ENCODE assay signal across 19 cellular contexts in genomic region chr9:3480353-3480655, GRCh38. TPM values are rescaled to one million over a fixed set of nuclear protein-coding genes. Genes with fewer than 3 reads are reported as not detected.
DNase-seq lines count a peak whose midpoint lies in the region; TF ChIP-seq lines count a peak whose summit lies in the region.
"Had no signal": no experiment of that assay in that cellular context is flagged by ENCODE, and none has a peak within 500 bp of the region (broad histone marks: within the 10 kb centered on the region; RNA-seq: fewer than 3 reads in every experiment).

No MANE protein-coding gene starts in this region.

- peaks cover 39 to 63% (median 43%) of the 10 kb centered on the region in 4 donors for H3K4me1 Mint-ChIP-seq in CD4-positive, alpha-beta memory T cell
- peaks cover 3% of the 10 kb centered on the region for H3K4me1 Mint-ChIP-seq in glutamatergic neuron (ENCODE audit: low read depth, unreplicated experiment)

- CTCF ChIA-PET in CD4-positive, alpha-beta memory T cell (lab: Charles Lee; ENCODE audit: partially characterized antibody) = interaction anchor here (1.0 to 6.0 kb wide), 4 partner anchors 12 to 47 kb away, joined by 3 to 26 read pairs (median 6); no protein-coding TSS in a partner anchor

- intact Hi-C loops in CD4-positive, alpha-beta memory T cell (cut with micrococcal nuclease) = no loop called here

- H3K27me3 Mint-ChIP-seq in CD4-positive, alpha-beta memory T cell = no peaks in the 10 kb centered on the region
- no peaks in the 10 kb centered on the region for H3K27me3 Mint-ChIP-seq in glutamatergic neuron (ENCODE audit: unreplicated experiment)
- H3K27me3 Mint-ChIP-seq: effector memory CD8-positive, alpha-beta T cell; type B pancreatic cell had no signal

- DNase-seq in CD4-positive, alpha-beta memory T cell = no peak
- DNase-seq in GM12865 (ENCODE audit: low read depth) (peak; percentile 48), SK-MEL-5 (ENCODE audit: low read depth, low spot score) (peak; percentile 32), glutamatergic neuron (no peak), NCI-H1092 (lab: John Stamatoyannopoulos, UW) (no peak), brain microvascular endothelial cell (no peak), hippocampal formation (lab: John Stamatoyannopoulos, UW) (no peak), GM19240 (ENCODE audit: insufficient read length, low spot score) (no peak)
- DNase-seq: amniotic stem cell; cerebellar nuclear complex; DMS 273 treated with DMSO at 0.1 percent for 48 hours; effector memory CD8-positive, alpha-beta T cell; H7; Kasumi-1; kidney; mesenchymal stem cell; stimulated activated naive CD4-positive, alpha-beta T cell had no signal

- H3K36me3 Mint-ChIP-seq in CD4-positive, alpha-beta memory T cell = peaks cover 13 to 15% of the 10 kb centered on the region in 2 donors
- H3K36me3 Mint-ChIP-seq in glutamatergic neuron (ENCODE audit: unreplicated experiment) = peaks cover 22% of the 10 kb centered on the region

- POLR2A ChIA-PET in CD4-positive, alpha-beta memory T cell (lab: Charles Lee; ENCODE audit: partially characterized antibody) = interaction anchor here (8.8 kb wide), 1 partner anchor 45 kb away, joined by 249 read pairs; the partner anchor contains the start of gene RFX3

- H3K27ac Mint-ChIP-seq in CD4-positive, alpha-beta memory T cell = peak overlapping the region in 6 of 7 donors; percentile 63 to 96 (median 84)
- peak overlapping the region; percentile 0 for H3K27ac Mint-ChIP-seq in glutamatergic neuron (ENCODE audit: unreplicated experiment)
- H3K27ac Mint-ChIP-seq: type B pancreatic cell had no signal

- no peaks in the 10 kb centered on the region for H3K36me3 ChIP-seq in CD4-positive, alpha-beta memory T cell (ENCODE audit: insufficient read depth, low read length)
- H3K36me3 ChIP-seq in brain microvascular endothelial cell (replicated peaks) = no peaks in the 10 kb centered on the region

- TF ChIP-seq CTCF in GM12865 (IDR thresholded peaks at IDR 0.05; ENCODE audit: insufficient read depth, low read depth, low read length, missing control alignments) (no peak), glutamatergic neuron (IDR thresholded peaks at IDR 0.05; ENCODE audit: partially characterized antibody, unreplicated experiment) (no peak), brain microvascular endothelial cell (IDR thresholded peaks at IDR 0.05; ENCODE audit: low read depth, low read length, missing control alignments) (no peak)

- peaks cover 0 to 3% (median 0%) of the 10 kb centered on the region in 8 donors for H3K9me3 Mint-ChIP-seq in CD4-positive, alpha-beta memory T cell
- peaks cover 4% of the 10 kb centered on the region for H3K9me3 Mint-ChIP-seq in glutamatergic neuron (ENCODE audit: unreplicated experiment)
- H3K9me3 Mint-ChIP-seq: effector memory CD8-positive, alpha-beta T cell; neural crest cell had no signal

- no peak overlapping the region for H3K4me3 Mint-ChIP-seq in CD4-positive, alpha-beta memory T cell
- H3K4me3 Mint-ChIP-seq in glutamatergic neuron (ENCODE audit: unreplicated experiment) = no peak overlapping the region
- H3K4me3 Mint-ChIP-seq: effector memory CD8-positive, alpha-beta T cell; neural crest cell; type B pancreatic cell had no signal

- H3K4me3 ChIP-seq in CD4-positive, alpha-beta memory T cell (ENCODE audit: low read length in 2 of 2) = no peak overlapping the region
- H3K4me3 ChIP-seq in GM12865 (ENCODE audit: low read depth, low read length) (peak overlapping the region; percentile 44), brain microvascular endothelial cell (ENCODE audit: low read depth, low read length) (no peak overlapping the region)

- H3K27me3 ChIP-seq in CD4-positive, alpha-beta memory T cell (ENCODE audit: insufficient read depth, low read length) = no peaks in the 10 kb centered on the region
- no peaks in the 10 kb centered on the region for H3K27me3 ChIP-seq in brain microvascular endothelial cell (replicated peaks)

- peaks cover 37% of the 10 kb centered on the region for H3K4me1 ChIP-seq in CD4-positive, alpha-beta memory T cell (ENCODE audit: insufficient read depth, low read length)

- no peak overlapping the region for H3K27ac ChIP-seq in CD4-positive, alpha-beta memory T cell (ENCODE audit: low read depth, low read length)
- H3K27ac ChIP-seq in brain microvascular endothelial cell = no peak overlapping the region

- in situ Hi-C loops in SK-MEL-5 (cut with HindIII; ENCODE audit: low pct_unique_long_range_greater_than_20kb, low sequenced_read_pairs) (no loop called here), brain microvascular endothelial cell (cut with HindIII; ENCODE audit: low pct_ligation_motif_present, low sequenced_read_pairs) (no loop called here)

- H3K9me3 ChIP-seq in CD4-positive, alpha-beta memory T cell (ENCODE audit: control insufficient read depth in 1 of 2, low read length in 2 of 2) = no peaks in the 10 kb centered on the region

RNA-seq across cellular contexts. Expression of gene RFX3, which starts 45.5 kb away (rescaled TPM):
- 10 to 100 TPM; 25.9 to 30.8 TPM for total RNA-seq in CD4-positive, alpha-beta memory T cell
- 1 to 10 TPM; 3.0 to 7.0 TPM for polyA plus RNA-seq in CD4-positive, alpha-beta memory T cell
- 4.6 and 4.8 TPM in 2 replicates for total RNA-seq in SK-MEL-5 (2014; rRNA removed; shearing (Covaris generic))
- polyA plus RNA-seq in SK-MEL-5 (2015; cell fraction: cytosol; rRNA removed) = 1.9 and 2.9 TPM in 2 replicates
- polyA plus RNA-seq in SK-MEL-5 (2015; cell fraction: nucleus; rRNA removed) = 7.1 and 9.1 TPM in 2 replicates
- 61.6 TPM for total RNA-seq in glutamatergic neuron (ENCODE audit: unreplicated experiment)

Comparison
In these comparisons a context has a peak if more than half of its experiments do, and no peak if none do; other contexts are left out.
1. DNase-seq: peak in GM12865 (single experiment) and SK-MEL-5 (single experiment); none in CD4-positive, alpha-beta memory T cell (0 of 5), glutamatergic neuron (single experiment), NCI-H1092 (single experiment), brain microvascular endothelial cell (single experiment), hippocampal formation (0 of 2) and GM19240 (single experiment).